16 cellular contexts compared by ENCODE assay signal in genomic region chr15:55194246-55194645, GRCh38. TPM values are rescaled to one million over a fixed set of nuclear protein-coding genes. Genes with fewer than 3 reads are reported as not detected.
DNase-seq lines count a peak whose midpoint lies in the region; ATAC-seq and TF ChIP-seq lines count a peak whose summit lies in the region.
"Had no signal": no experiment of that assay in that cellular context is flagged by ENCODE, and none has a peak within 500 bp of the region (broad histone marks: within the 10 kb centered on the region; RNA-seq: fewer than 3 reads in every experiment).

No MANE protein-coding gene starts in this region.

- H3K4me3 Mint-ChIP-seq in activated T-helper 2 cell treated with anti-CD3 and anti-CD28 coated beads, Interferon-gamma antibody, Interleukin-2, Interleukin-4, amounts not matched to agents 10 μg/mL and 5 μg/mL and 100 μg/mL, durations not matched to agents 14 hours and 24 hours and 36 hours (ENCODE audit: low read depth): no peak overlapping the region

- peaks cover 18% of the 10 kb centered on the region for H3K4me1 Mint-ChIP-seq in activated T-helper 2 cell treated with anti-CD3 and anti-CD28 coated beads, Interferon-gamma antibody, Interleukin-2, Interleukin-4, amounts not matched to agents 10 μg/mL and 5 μg/mL and 100 μg/mL, durations not matched to agents 14 hours and 24 hours and 36 hours (ENCODE audit: low read depth)

- CTCF ChIA-PET in SK-N-SH (lab: Yijun Ruan, JAX): interaction anchor here (1.0 kb wide), 1 partner anchor 97 kb away, joined by 3 read pairs; no protein-coding TSS in a partner anchor

- intact Hi-C loops in activated T-helper 2 cell treated with anti-CD3 and anti-CD28 coated beads, Interferon-gamma antibody, Interleukin-2, Interleukin-4, amounts not matched to agents 10 μg/mL and 5 μg/mL and 100 μg/mL, durations not matched to agents 14 hours and 24 hours and 36 hours (cut with micrococcal nuclease): no loop called here
- intact Hi-C loops in sigmoid colon (cut with DNase I): no loop called here

- H4K20me1 ChIP-seq in SK-N-SH (ENCODE audit: insufficient read depth) (peaks cover 46% of the 10 kb centered on the region), Loucy (ENCODE audit: insufficient read depth, low read length, poor library complexity, severe bottlenecking) (peaks cover 65% of the 10 kb centered on the region), neural cell (ENCODE audit: insufficient read depth) (no peaks in the 10 kb centered on the region)

- H3K27ac ChIP-seq in SK-N-SH (ENCODE audit: low read depth in 2 of 2, low read length in 1 of 2): no peak overlapping the region; a peak in 1 of 4 replicates
- H3K27ac ChIP-seq in neural cell (ENCODE audit: low read length): no peak overlapping the region
- H3K27ac ChIP-seq in sigmoid colon: no peak overlapping the region
- H3K27ac ChIP-seq: left ventricle myocardium inferior had no signal

- H3K4me3 ChIP-seq in SK-N-SH (ENCODE audit: low read depth in 2 of 2, low read length in 1 of 2): peak overlapping the region in 1 of 2 experiments; percentile 82; a peak in 1 of 4 replicates
- peak overlapping the region; percentile 92 for H3K4me3 ChIP-seq in Loucy (ENCODE audit: low read length, poor library complexity, severe bottlenecking)
- peak overlapping the region; percentile 82 for H3K4me3 ChIP-seq in neural cell (ENCODE audit: low read length)
- H3K4me3 ChIP-seq in sigmoid colon: no peak overlapping the region

- TF ChIP-seq RAD21 in SK-N-SH (IDR thresholded peaks at IDR 0.05; ENCODE audit: low read length) (no peak), neural cell (conservative IDR thresholded peaks at IDR 0.05) (no peak)

- peaks cover 5 to 11% of the 10 kb centered on the region in 2 experiments; a peak in 3 of 4 replicates for H3K4me1 ChIP-seq in SK-N-SH (ENCODE audit: control insufficient read depth in 1 of 2, insufficient read depth in 2 of 2, low read depth in 1 of 2, low read length in 1 of 2)
- peaks cover 61% of the 10 kb centered on the region for H3K4me1 ChIP-seq in Loucy (ENCODE audit: insufficient read depth, low read length, poor library complexity, severe bottlenecking)
- peaks cover 0 to 38% (median 32%) of the 10 kb centered on the region in 4 donors for H3K4me1 ChIP-seq in sigmoid colon

- H3K27me3 Mint-ChIP-seq in activated T-helper 2 cell treated with anti-CD3 and anti-CD28 coated beads, Interferon-gamma antibody, Interleukin-2, Interleukin-4, amounts not matched to agents 10 μg/mL and 5 μg/mL and 100 μg/mL, durations not matched to agents 14 hours and 24 hours and 36 hours (ENCODE audit: low read depth): no peaks in the 10 kb centered on the region
- H3K27me3 Mint-ChIP-seq: IgD-negative memory B cell had no signal

- H3K27ac Mint-ChIP-seq in activated T-helper 2 cell treated with anti-CD3 and anti-CD28 coated beads, Interferon-gamma antibody, Interleukin-2, Interleukin-4, amounts not matched to agents 10 μg/mL and 5 μg/mL and 100 μg/mL, durations not matched to agents 14 hours and 24 hours and 36 hours: peak overlapping the region; percentile 25

- H3K79me2 ChIP-seq in SK-N-SH (ENCODE audit: insufficient read depth): peaks cover 72% of the 10 kb centered on the region
- peaks cover 74% of the 10 kb centered on the region for H3K79me2 ChIP-seq in Loucy (ENCODE audit: insufficient read depth, low read length)
- H3K79me2 ChIP-seq in neural cell (replicated peaks; ENCODE audit: insufficient read depth, low read length): peaks cover 43% of the 10 kb centered on the region

- POLR2A ChIA-PET in SK-N-SH (lab: Yijun Ruan, JAX): no interaction called here

- no peak for TF ChIP-seq EP300 in SK-N-SH (IDR thresholded peaks at IDR 0.05; ENCODE audit: borderline replicate concordance in 1 of 2, low read depth in 1 of 2, low read length in 1 of 2)
- TF ChIP-seq EP300 in neural cell (conservative IDR thresholded peaks at IDR 0.05; ENCODE audit: poor library complexity, severe bottlenecking): no peak
- no peak for TF ChIP-seq EP300 in sigmoid colon (IDR thresholded peaks at IDR 0.05)

- H3K36me3 Mint-ChIP-seq in activated T-helper 2 cell treated with anti-CD3 and anti-CD28 coated beads, Interferon-gamma antibody, Interleukin-2, Interleukin-4, amounts not matched to agents 10 μg/mL and 5 μg/mL and 100 μg/mL, durations not matched to agents 14 hours and 24 hours and 36 hours (ENCODE audit: low read depth): peaks cover 43% of the 10 kb centered on the region
- H3K36me3 Mint-ChIP-seq: IgD-negative memory B cell had no signal

- H3F3A ChIP-seq in SK-N-SH (replicated peaks; ENCODE audit: insufficient read depth) (peaks cover 10% of the 10 kb centered on the region), Loucy (ENCODE audit: low read depth) (no peaks in the 10 kb centered on the region; the same call in 1 of the 2 replicates), neural cell (ENCODE audit: insufficient read depth, low read length, poor library complexity, severe bottlenecking) (no peaks in the 10 kb centered on the region)

- H3K27me3 ChIP-seq in SK-N-SH (ENCODE audit: insufficient read depth) (no peaks in the 10 kb centered on the region), Loucy (ENCODE audit: insufficient read depth, low read length, poor library complexity, severe bottlenecking) (no peaks in the 10 kb centered on the region), neural cell (ENCODE audit: insufficient read depth, low read depth, low read length) (no peaks in the 10 kb centered on the region), sigmoid colon (no peaks in the 10 kb centered on the region)

- H3K4me2 ChIP-seq in SK-N-SH: peak overlapping the region; percentile 79
- peak overlapping the region; percentile 97 for H3K4me2 ChIP-seq in Loucy (ENCODE audit: low read depth, low read length, poor library complexity, severe bottlenecking)
- peak overlapping the region; percentile 92 for H3K4me2 ChIP-seq in neural cell (ENCODE audit: low read length)

- ATAC-seq in SK-N-SH treated with all-trans-retinoic acid at 6 μM for 48 hours: no peak

- H2AFZ ChIP-seq in SK-N-SH (ENCODE audit: low read depth): no peak overlapping the region
- H2AFZ ChIP-seq in Loucy (ENCODE audit: low read length): no peak overlapping the region
- H2AFZ ChIP-seq in neural cell (ENCODE audit: low read depth, low read length): no peak overlapping the region

- no peak for TF ChIP-seq POLR2A in sigmoid colon (IDR thresholded peaks at IDR 0.05)

- peaks cover 8% of the 10 kb centered on the region for H3K9me3 Mint-ChIP-seq in activated T-helper 2 cell treated with anti-CD3 and anti-CD28 coated beads, Interferon-gamma antibody, Interleukin-2, Interleukin-4, amounts not matched to agents 10 μg/mL and 5 μg/mL and 100 μg/mL, durations not matched to agents 14 hours and 24 hours and 36 hours
- H3K9me3 Mint-ChIP-seq: IgD-negative memory B cell had no signal

- TF ChIP-seq CTCF in SK-N-SH (IDR thresholded peaks at IDR 0.05) (no peak), Loucy (conservative IDR thresholded peaks at IDR 0.05; ENCODE audit: low read length) (no peak), neural cell (IDR thresholded peaks at IDR 0.05; ENCODE audit: poor library complexity, severe bottlenecking) (no peak), sigmoid colon (IDR thresholded peaks at IDR 0.05) (no peak)

- no peak overlapping the region for H3K9ac ChIP-seq in SK-N-SH
- peak overlapping the region; percentile 90 for H3K9ac ChIP-seq in Loucy (ENCODE audit: low read depth, low read length, poor library complexity, severe bottlenecking)
- no peak overlapping the region for H3K9ac ChIP-seq in neural cell (ENCODE audit: low read length)

- H3K9me3 ChIP-seq in SK-N-SH (no peaks in the 10 kb centered on the region), Loucy (ENCODE audit: insufficient read depth, low read depth, low read length) (peaks cover 3% of the 10 kb centered on the region; the same call in 1 of the 2 replicates), neural cell (ENCODE audit: low read length) (no peaks in the 10 kb centered on the region), sigmoid colon (no peaks in the 10 kb centered on the region)
- H3K9me3 ChIP-seq: left ventricle myocardium inferior had no signal

- H3K36me3 ChIP-seq in SK-N-SH (replicated peaks in 1 of 2; ENCODE audit: control insufficient read depth in 1 of 2, insufficient read depth in 2 of 2, low read length in 1 of 2) (peaks cover 38 to 41% of the 10 kb centered on the region in 2 experiments), Loucy (ENCODE audit: insufficient read depth, low read length) (peaks cover 30% of the 10 kb centered on the region), neural cell (ENCODE audit: insufficient read depth, low read length) (no peaks in the 10 kb centered on the region), sigmoid colon (peaks cover 0 to 29% (median 9%) of the 10 kb centered on the region in 4 donors)

- H3K9me2 ChIP-seq in SK-N-SH: no peaks in the 10 kb centered on the region
- H3K9me2 ChIP-seq in Loucy (replicated peaks; ENCODE audit: low read depth, low read length): no peaks in the 10 kb centered on the region
- H3K9me2 ChIP-seq in neural cell (ENCODE audit: insufficient read depth, low read length): no peaks in the 10 kb centered on the region

- DNase-seq in SK-N-SH (no peak), sigmoid colon (no peak), NCI-H187 treated with DMSO at 0.1 percent for 48 hours (lab: John Stamatoyannopoulos, UW) (no peak), UCSD-AML1 (lab: John Stamatoyannopoulos, UW; ENCODE audit: unreplicated experiment) (no peak)
- no peak for DNase-seq in activated T-helper 2 cell treated with anti-CD3 and anti-CD28 coated beads, Interferon-gamma antibody, Interleukin-2, Interleukin-4, amounts not matched to agents 10 μg/mL and 5 μg/mL and 100 μg/mL, durations not matched to agents 14 hours and 24 hours and 36 hours (ENCODE audit: low spot score)
- DNase-seq: 8988T; activated CD8-positive, alpha-beta memory T cell treated with anti-CD3 and anti-CD28 coated beads, Interleukin-2, amount 50 U/mL, for 48 hours; amygdala; GOT3; left ventricle myocardium inferior; NCI-H2081; T1000 had no signal

TF ChIP-seq in SK-N-SH treated with all-trans-retinoic acid at 6 μM for 48 hours, 23 proteins besides CTCF, POLR2A, EP300 and RAD21 (continues in another document):
- TF ChIP-seq OSR1 (CRISPR knock-in tag; IDR thresholded peaks at IDR 0.05) (no peak), ZFP30 (CRISPR knock-in tag; IDR thresholded peaks at IDR 0.05) (no peak), RARB (CRISPR knock-in tag; IDR thresholded peaks at IDR 0.05) (no peak), SNAI2 (CRISPR knock-in tag; IDR thresholded peaks at IDR 0.05) (no peak)

TF ChIP-seq in neural cell, 6 proteins besides CTCF, POLR2A, EP300 and RAD21 (continues in another document):
- no peak for TF ChIP-seq EZH2 (IDR thresholded peaks at IDR 0.05; ENCODE audit: borderline replicate concordance, insufficient read depth, low read length, poor library complexity, severe bottlenecking)
- no peak for TF ChIP-seq POLR2AphosphoS5 (IDR thresholded peaks at IDR 0.05)

RNA-seq across cellular contexts. Expression of gene RSL24D1, which starts 2.5 kb away (rescaled TPM):
- polyA plus RNA-seq in SK-N-SH (2012; rRNA removed) (24.3 and 32.1 TPM in 2 replicates), neural cell (184 and 227 TPM in 2 replicates), sigmoid colon (10 to 100 TPM; 56.2 to 89.5 (median 75.6) TPM)
- 46.4 and 78.3 TPM in 2 replicates for polyA plus RNA-seq in SK-N-SH (2012; cell fraction: cytosol; rRNA removed)
- 6.4 and 14.9 TPM in 2 replicates for polyA plus RNA-seq in SK-N-SH (2012; cell fraction: nucleus; rRNA removed)
- 94.0 and 97.0 TPM in 2 replicates for total RNA-seq in activated T-helper 2 cell treated with anti-CD3 and anti-CD28 coated beads, Interferon-gamma antibody, Interleukin-2, Interleukin-4, amounts not matched to agents 10 μg/mL and 5 μg/mL and 100 μg/mL, durations not matched to agents 14 hours and 24 hours and 36 hours
- 122 and 136 TPM in 2 replicates for polyA minus RNA-seq in neural cell
- total RNA-seq in sigmoid colon: 100 to 1,000 TPM; 106 to 171 (median 124) TPM

Comparison
In these comparisons a context has a peak if more than half of its experiments do, and no peak if none do; other contexts are left out.
1. H3K4me3 ChIP-seq: peak in Loucy (single experiment) and neural cell (single experiment); none in sigmoid colon (0 of 4).
2. Peak in every context shown above with its lines, with median percentiles within 50 percentile points of each other: H3K4me2 ChIP-seq.